8 cellular contexts compared by ENCODE assay signal in the genomic region with DNA sequence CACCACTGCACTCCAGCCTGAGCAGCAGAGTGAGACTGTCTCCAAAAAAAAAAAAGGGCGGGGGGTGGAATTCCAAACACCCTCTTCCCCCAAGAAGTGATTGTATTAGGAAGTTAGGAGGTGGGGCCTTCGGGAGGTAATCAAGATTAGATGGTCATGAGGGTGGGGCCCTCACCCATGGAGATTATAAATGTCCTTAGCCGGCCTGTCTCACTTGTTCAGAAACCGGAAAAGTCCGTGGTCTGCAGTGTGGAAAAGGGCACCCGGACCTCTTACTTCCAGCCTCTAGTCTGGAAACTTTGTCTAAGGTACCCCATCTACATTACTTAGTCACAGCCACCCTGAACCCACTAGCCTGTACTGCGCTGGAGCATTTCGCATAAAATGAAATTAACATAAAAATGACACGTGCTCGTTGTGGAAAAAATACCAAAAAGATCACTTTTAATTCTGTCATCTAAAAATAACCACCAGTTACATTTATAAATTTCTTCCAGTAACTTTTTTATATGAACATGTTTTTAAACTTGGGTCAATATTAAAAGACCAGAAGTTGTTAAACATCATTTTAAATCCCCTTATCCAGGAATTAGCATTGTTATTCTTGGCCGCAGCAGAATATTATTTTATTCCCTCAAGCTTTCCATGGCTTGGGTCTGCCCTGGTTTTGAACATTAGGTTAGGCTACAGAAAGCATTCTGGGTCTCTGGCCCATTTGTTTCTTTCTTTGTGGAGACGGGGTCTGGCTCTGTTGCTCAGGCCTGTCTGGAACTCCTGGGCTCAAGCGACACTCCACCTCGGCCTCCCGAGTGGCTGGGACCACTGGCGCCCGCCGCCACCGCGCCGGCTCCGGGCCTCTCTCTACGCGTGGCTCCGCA. TPM values are rescaled to one million over a fixed set of nuclear protein-coding genes. Genes with fewer than 3 reads are reported as not detected.
DNase-seq lines count a peak whose midpoint lies in the region; TF ChIP-seq lines count a peak whose summit lies in the region.

No MANE protein-coding gene starts in this region.

- H3K27ac ChIP-seq in epithelial cell of prostate = peak overlapping the region; percentile 94

- peaks cover 41% of the 10 kb centered on the region for H3K36me3 Mint-ChIP-seq in T-helper 2 cell treated with Interferon-gamma antibody and Interleukin-4, amounts not matched to agents 5 μg/mL and 100 μg/mL, for 36 hours (ENCODE audit: low read depth)
- H3K36me3 Mint-ChIP-seq in osteocyte (ENCODE audit: unreplicated experiment) = peaks cover 3% of the 10 kb centered on the region

- peak; percentile 10 for DNase-seq in SIG-M5 treated with dmso at 0.1 percent for 504 hours (lab: John Stamatoyannopoulos, UW; ENCODE audit: unreplicated experiment)
- DNase-seq in SIG-M5 (lab: John Stamatoyannopoulos, UW) = no peak
- no peak for DNase-seq in T-helper 2 cell treated with Interferon-gamma antibody and Interleukin-4, amounts not matched to agents 5 μg/mL and 100 μg/mL, for 36 hours (ENCODE audit: low spot score)
- DNase-seq in epithelial cell of prostate (ENCODE audit: low read depth, low spot score) = no peak
- no peak for DNase-seq in osteocyte (ENCODE audit: extremely low spot score, unreplicated experiment)
- no peak for DNase-seq in effector CD8-positive, alpha-beta T cell (lab: John Stamatoyannopoulos, UW)
- no peak for DNase-seq in GM13976 (ENCODE audit: low spot score)
- DNase-seq in cerebellum (ENCODE audit: low spot score) = no peak

- no peaks in the 10 kb centered on the region for H3K9me3 Mint-ChIP-seq in T-helper 2 cell treated with Interferon-gamma antibody and Interleukin-4, amounts not matched to agents 5 μg/mL and 100 μg/mL, for 36 hours
- no peaks in the 10 kb centered on the region for H3K9me3 Mint-ChIP-seq in osteocyte (ENCODE audit: unreplicated experiment)

- H3K4me3 Mint-ChIP-seq in T-helper 2 cell treated with Interferon-gamma antibody and Interleukin-4, amounts not matched to agents 5 μg/mL and 100 μg/mL, for 36 hours = peak overlapping the region; percentile 96
- H3K4me3 Mint-ChIP-seq in osteocyte (ENCODE audit: unreplicated experiment) = peak overlapping the region; percentile 91

- H3K27ac Mint-ChIP-seq in T-helper 2 cell treated with Interferon-gamma antibody and Interleukin-4, amounts not matched to agents 5 μg/mL and 100 μg/mL, for 36 hours = peak overlapping the region; percentile 100
- H3K27ac Mint-ChIP-seq in osteocyte (ENCODE audit: unreplicated experiment) = peak overlapping the region; percentile 99

- H3K27me3 Mint-ChIP-seq in T-helper 2 cell treated with Interferon-gamma antibody and Interleukin-4, amounts not matched to agents 5 μg/mL and 100 μg/mL, for 36 hours (ENCODE audit: low read depth) = peaks cover 3% of the 10 kb centered on the region
- no peaks in the 10 kb centered on the region for H3K27me3 Mint-ChIP-seq in osteocyte (ENCODE audit: unreplicated experiment)

- peaks cover 34% of the 10 kb centered on the region for H3K4me1 Mint-ChIP-seq in T-helper 2 cell treated with Interferon-gamma antibody and Interleukin-4, amounts not matched to agents 5 μg/mL and 100 μg/mL, for 36 hours (ENCODE audit: low read depth)
- H3K4me1 Mint-ChIP-seq in osteocyte (ENCODE audit: unreplicated experiment) = peaks cover 32% of the 10 kb centered on the region

- in situ Hi-C loops in GM13976 (cut with MboI; ENCODE audit: low sequenced_read_pairs, unreplicated experiment) = no loop called here

- TF ChIP-seq CTCF in osteocyte (IDR thresholded peaks at IDR 0.05) (no peak), GM13976 (IDR thresholded peaks at IDR 0.05; ENCODE audit: borderline replicate concordance, control extremely low read depth, extremely low read depth, insufficient read depth, missing control alignments) (no peak)

RNA-seq across cellular contexts. Expression of gene CKS2, which starts 1.1 kb away (rescaled TPM):
- total RNA-seq in osteocyte (23.7 and 29.2 TPM in 2 replicates), cerebellum (38.0 TPM)

RNA-seq across cellular contexts. Expression of gene SECISBP2, which starts 8.5 kb away (rescaled TPM):
- total RNA-seq in osteocyte (30.6 and 31.5 TPM in 2 replicates), cerebellum (77.9 TPM)
